8 cellular contexts compared by ENCODE assay signal in the genomic region with DNA sequence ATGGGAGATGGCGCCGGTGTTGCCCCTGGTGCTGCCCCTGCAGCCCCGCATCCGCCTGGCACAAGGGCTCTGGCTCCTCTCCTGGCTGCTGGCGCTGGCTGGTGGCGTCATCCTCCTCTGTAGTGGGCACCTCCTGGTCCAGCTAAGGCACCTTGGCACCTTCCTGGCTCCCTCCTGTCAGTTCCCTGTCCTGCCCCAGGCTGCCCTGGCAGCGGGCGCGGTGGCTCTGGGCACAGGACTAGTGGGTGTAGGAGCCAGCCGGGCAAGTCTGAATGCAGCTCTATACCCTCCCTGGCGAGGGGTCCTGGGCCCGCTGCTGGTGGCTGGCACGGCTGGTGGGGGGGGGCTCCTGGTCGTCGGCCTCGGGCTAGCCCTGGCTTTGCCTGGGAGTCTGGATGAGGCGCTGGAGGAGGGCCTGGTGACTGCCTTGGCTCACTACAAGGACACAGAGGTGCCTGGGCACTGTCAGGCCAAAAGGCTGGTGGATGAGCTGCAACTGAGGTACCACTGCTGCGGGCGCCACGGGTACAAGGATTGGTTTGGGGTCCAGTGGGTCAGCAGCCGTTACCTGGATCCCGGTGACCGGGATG. TPM values are rescaled to one million over a fixed set of nuclear protein-coding genes. Genes with fewer than 3 reads are reported as not detected.
DNase-seq lines count a peak whose midpoint lies in the region; ATAC-seq and TF ChIP-seq lines count a peak whose summit lies in the region.

No MANE protein-coding gene starts in this region.

- H3K9me3 ChIP-seq in CD8-positive, alpha-beta memory T cell (ENCODE audit: low read length), result no peaks in the 10 kb centered on the region
- no peaks in the 10 kb centered on the region for H3K9me3 ChIP-seq in esophagus (ENCODE audit: control insufficient read depth in 2 of 2, insufficient read depth in 1 of 2, low read depth in 1 of 2, low read length in 1 of 2)

- peak overlapping the region; percentile 83 for H3K27ac ChIP-seq in CD8-positive, alpha-beta memory T cell (ENCODE audit: low read depth, low read length)
- H3K27ac ChIP-seq in RWPE1, result peak overlapping the region; percentile 98
- H3K27ac ChIP-seq in esophagus (ENCODE audit: low read depth in 2 of 2, low read length in 1 of 2), result peak overlapping the region; percentile 88 to 97

- POLR2A ChIA-PET in CD8-positive, alpha-beta memory T cell (lab: Charles Lee), result interaction anchor here (0.6 to 5.4 kb wide), 6 partner anchors 8 to 1655 kb away, joined by 3 to 32 read pairs (median 10); partner anchors contain the start of genes B3GAT3, C11orf98, CSKMT and GANAB
- POLR2A ChIA-PET in RWPE1 (lab: Yijun Ruan, JAX; ENCODE audit: low non-redundant PET), result interaction anchor here (0.6 to 0.9 kb wide), 2 partner anchors 9 to 40 kb away, joined by 3 to 4 read pairs; partner anchors contain the start of genes B3GAT3 and INTS5

- peaks cover 37 to 57% (median 39%) of the 10 kb centered on the region in 3 donors for H3K4me1 Mint-ChIP-seq in CD8-positive, alpha-beta memory T cell
- peaks cover 19% of the 10 kb centered on the region for H3K4me1 Mint-ChIP-seq in osteocyte (ENCODE audit: unreplicated experiment)

- TF ChIP-seq CTCF in RWPE1 (conservative IDR thresholded peaks at IDR 0.05; ENCODE audit: low read depth), result no peak
- no peak for TF ChIP-seq CTCF in osteocyte (IDR thresholded peaks at IDR 0.05)

- H3K27me3 Mint-ChIP-seq in CD8-positive, alpha-beta memory T cell, result no peaks in the 10 kb centered on the region
- no peaks in the 10 kb centered on the region for H3K27me3 Mint-ChIP-seq in osteocyte (ENCODE audit: unreplicated experiment)

- H3K36me3 ChIP-seq in CD8-positive, alpha-beta memory T cell (ENCODE audit: insufficient read depth, low read length), result peaks cover 18% of the 10 kb centered on the region
- H3K36me3 ChIP-seq in esophagus (ENCODE audit: control insufficient read depth in 2 of 2, insufficient read depth in 2 of 2, low read length in 1 of 2), result peaks cover 0 to 25% of the 10 kb centered on the region in 2 donors

- no peaks in the 10 kb centered on the region for H3K9me3 Mint-ChIP-seq in CD8-positive, alpha-beta memory T cell
- H3K9me3 Mint-ChIP-seq in osteocyte (ENCODE audit: unreplicated experiment), result no peaks in the 10 kb centered on the region

- no peak overlapping the region for H3K4me3 ChIP-seq in CD8-positive, alpha-beta memory T cell (ENCODE audit: low read length)
- H3K4me3 ChIP-seq in esophagus (ENCODE audit: low read depth in 1 of 2, low read length in 2 of 2), result no peak overlapping the region

- peak overlapping the region; percentile 43 to 88 (median 76) for H3K4me3 Mint-ChIP-seq in CD8-positive, alpha-beta memory T cell
- H3K4me3 Mint-ChIP-seq in osteocyte (ENCODE audit: unreplicated experiment), result no peak overlapping the region

- H3K27me3 ChIP-seq in CD8-positive, alpha-beta memory T cell (ENCODE audit: insufficient read depth, low read length, poor library complexity, severe bottlenecking), result no peaks in the 10 kb centered on the region
- H3K27me3 ChIP-seq in esophagus (ENCODE audit: control insufficient read depth in 1 of 2, insufficient read depth in 2 of 2, low read length in 2 of 2), result no peaks in the 10 kb centered on the region

- no peak for DNase-seq in CD8-positive, alpha-beta memory T cell
- no peak for DNase-seq in RWPE1 (ENCODE audit: low spot score)
- no peak for DNase-seq in osteocyte (ENCODE audit: extremely low spot score, unreplicated experiment)
- no peak for DNase-seq in MV-4-11 (lab: John Stamatoyannopoulos, UW)
- DNase-seq in NCI-H1694 treated with DMSO at 0.1 percent for 48 hours (lab: John Stamatoyannopoulos, UW), result no peak
- no peak for DNase-seq in NCI-H187 treated with DMSO at 0.1 percent for 48 hours (lab: John Stamatoyannopoulos, UW)

- WGBS in esophagus, 2 donors, result 42 to 52% methylated on average over 19 to 23 of the region's 23 CpGs

- no peak for ATAC-seq in GM18868 (IDR thresholded peaks at IDR 0.05; ENCODE audit: unreplicated experiment)

- CTCF ChIA-PET in CD8-positive, alpha-beta memory T cell (lab: Charles Lee), result interaction anchor here (1.3 to 3.8 kb wide), 2 partner anchors 7 to 52 kb away, joined by 3 to 15 read pairs; partner anchors contain the start of gene B3GAT3
- CTCF ChIA-PET in RWPE1 (lab: Yijun Ruan, JAX), result interaction anchor here (0.6 kb wide), 1 partner anchor 55 kb away, joined by 3 read pairs; no protein-coding TSS in a partner anchor

- H3K36me3 Mint-ChIP-seq in CD8-positive, alpha-beta memory T cell, result peaks cover 0 to 55% (median 5%) of the 10 kb centered on the region in 3 donors
- peaks cover 2% of the 10 kb centered on the region for H3K36me3 Mint-ChIP-seq in osteocyte (ENCODE audit: unreplicated experiment)

- peak overlapping the region; percentile 82 to 92 (median 86) for H3K27ac Mint-ChIP-seq in CD8-positive, alpha-beta memory T cell
- H3K27ac Mint-ChIP-seq in osteocyte (ENCODE audit: unreplicated experiment), result peak overlapping the region; percentile 68

- H3K4me1 ChIP-seq in CD8-positive, alpha-beta memory T cell (ENCODE audit: insufficient read depth, low read length), result peaks cover 30% of the 10 kb centered on the region
- peaks cover 7 to 17% of the 10 kb centered on the region in 2 donors for H3K4me1 ChIP-seq in esophagus (ENCODE audit: control insufficient read depth in 2 of 2, insufficient read depth in 2 of 2, low read length in 1 of 2)

RNA-seq across cellular contexts. Expression of gene ROM1, which starts 0.3 kb away (rescaled TPM):
- 1 to 10 TPM; 4.9 to 5.3 TPM for total RNA-seq in CD8-positive, alpha-beta memory T cell
- polyA plus RNA-seq in CD8-positive, alpha-beta memory T cell, result 1.7 TPM
- polyA plus RNA-seq in esophagus, result 10 to 100 TPM in 1 of 2 donors, 1 to 10 TPM in 1; 7.4 to 10.5 TPM
- 3.3 and 4.4 TPM in 2 replicates for total RNA-seq in osteocyte

RNA-seq across cellular contexts. Expression of gene EML3, which starts 0.8 kb away (rescaled TPM):
- total RNA-seq in CD8-positive, alpha-beta memory T cell, result 100 to 1,000 TPM; 133 to 134 TPM
- polyA plus RNA-seq in CD8-positive, alpha-beta memory T cell, result 22.9 TPM
- 100 to 1,000 TPM in 1 of 2 donors, 10 to 100 TPM in 1; 79.0 to 107 TPM for polyA plus RNA-seq in esophagus
- 78.8 and 80.9 TPM in 2 replicates for total RNA-seq in osteocyte

RNA-seq across cellular contexts. Expression of gene B3GAT3, which starts 8.4 kb away (rescaled TPM):
- 10 to 100 TPM; 67.4 to 68.2 TPM for total RNA-seq in CD8-positive, alpha-beta memory T cell
- polyA plus RNA-seq in CD8-positive, alpha-beta memory T cell, result 48.9 TPM
- polyA plus RNA-seq in esophagus, result 10 to 100 TPM; 14.9 to 25.4 TPM
- 35.8 and 41.4 TPM in 2 replicates for total RNA-seq in osteocyte

RNA-seq across cellular contexts. Expression of gene MTA2, which starts 11.7 kb away (rescaled TPM):
- total RNA-seq in CD8-positive, alpha-beta memory T cell, result 100 to 1,000 TPM; 248 to 263 TPM
- polyA plus RNA-seq in CD8-positive, alpha-beta memory T cell, result 37.4 TPM
- 10 to 100 TPM; 76.2 to 90.4 TPM for polyA plus RNA-seq in esophagus
- total RNA-seq in osteocyte, result 91.6 and 107 TPM in 2 replicates

RNA-seq across cellular contexts. Expression of gene TUT1, which starts 22.0 kb away (rescaled TPM):
- 10 to 100 TPM; 30.8 to 32.7 TPM for total RNA-seq in CD8-positive, alpha-beta memory T cell
- polyA plus RNA-seq in CD8-positive, alpha-beta memory T cell, result 13.7 TPM
- polyA plus RNA-seq in esophagus, result 10 to 100 TPM in 1 of 2 donors, 1 to 10 TPM in 1; 9.0 to 15.2 TPM
- 12.7 and 15.6 TPM in 2 replicates for total RNA-seq in osteocyte
